Comparison of ENCODE assay signal across 8 cellular contexts in the genomic region with DNA sequence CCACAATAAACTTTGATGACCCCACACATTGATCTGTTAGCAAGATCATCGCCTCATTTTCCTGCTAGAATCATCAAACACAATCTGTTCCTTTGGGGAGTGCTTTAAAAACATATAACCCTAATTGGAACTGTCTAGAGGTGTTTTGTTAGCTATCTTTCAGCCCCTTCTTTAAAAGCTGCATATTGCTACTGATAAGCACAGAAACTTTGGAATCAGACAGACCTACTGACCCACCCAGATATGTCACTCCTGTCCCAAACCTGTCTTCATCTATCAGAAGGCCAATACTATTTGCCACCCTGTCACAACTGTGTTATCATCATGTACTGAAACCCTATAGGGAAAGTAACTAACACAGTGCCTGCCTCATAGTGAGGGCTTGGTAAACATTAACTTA.
"Had no signal": no experiment of that assay in that cellular context is flagged by ENCODE, and none has a peak within 500 bp of the region (broad histone marks: within the 10 kb centered on the region; RNA-seq: fewer than 3 reads in every experiment).

No MANE protein-coding gene starts in this region.

- H3K27me3 Mint-ChIP-seq: IgD-negative memory B cell had no signal

- H3K4me1 Mint-ChIP-seq: IgD-negative memory B cell had no signal

- H3K9ac ChIP-seq: KMS-11 had no signal

- FAIRE-seq: HepG2, HTR-8/SVneo had no signal

- H3K27ac ChIP-seq: HL-60, KMS-11 had no signal

- H3K36me3 Mint-ChIP-seq: IgD-negative memory B cell had no signal

- H3K4me2 ChIP-seq: KMS-11 had no signal

- ATAC-seq: HepG2 had no signal

- H3K4me3 Mint-ChIP-seq: IgD-negative memory B cell had no signal

- DNase-seq: IMR-90, KBM-7, KG1 had no signal

- H3K9me3 Mint-ChIP-seq: IgD-negative memory B cell had no signal
